ENCODE assay signal across 30 cellular contexts in the genomic region with DNA sequence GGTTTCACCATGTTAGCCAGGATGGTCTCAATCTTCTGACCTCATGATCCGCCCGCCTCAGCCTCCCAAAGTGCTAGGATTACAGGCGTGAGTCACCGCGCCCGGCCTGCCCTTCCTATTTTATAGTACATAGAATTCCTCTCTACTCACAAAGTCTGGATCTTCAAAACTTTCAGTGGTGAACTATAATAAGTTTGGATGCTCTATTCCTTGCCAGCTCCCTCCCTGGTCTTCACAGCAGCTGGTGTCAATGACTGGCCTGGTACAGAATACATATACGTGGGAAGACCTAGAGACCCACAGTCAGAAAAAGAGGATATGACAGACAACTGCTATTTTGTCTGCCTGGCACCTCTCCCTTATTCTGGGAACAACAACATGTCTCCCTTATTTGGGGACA. TPM values are rescaled to one million over a fixed set of nuclear protein-coding genes. Genes with fewer than 3 reads are reported as not detected.
DNase-seq lines count a peak whose midpoint lies in the region; ATAC-seq and TF ChIP-seq lines count a peak whose summit lies in the region.
"Had no signal": no experiment of that assay in that cellular context is flagged by ENCODE, and none has a peak within 500 bp of the region (broad histone marks: within the 10 kb centered on the region; RNA-seq: fewer than 3 reads in every experiment).

No MANE protein-coding gene starts in this region.

- peak overlapping the region in 1 of 2 experiments; percentile 48; a peak in 3 of 4 replicates for H3K4me3 ChIP-seq in HCT116 (replicated peaks in 1 of 2; ENCODE audit: low read depth in 1 of 2, low read length in 2 of 2)
- no peak overlapping the region for H3K4me3 ChIP-seq in ascending aorta
- no peak overlapping the region for H3K4me3 ChIP-seq in muscle layer of duodenum (ENCODE audit: low read depth in 1 of 2, low read length in 2 of 2)
- H3K4me3 ChIP-seq: adrenal gland; BLaER1 treated with 17β-estradiol and CSF1 and Interleukin-3, amounts not matched to agents 10 nM and 100 nM; gastroesophageal sphincter; GM23248; PC-9; psoas muscle had no signal

- H3K36me3 ChIP-seq in HCT116 (ENCODE audit: control insufficient read depth in 1 of 2, insufficient read depth in 2 of 2, low read length in 2 of 2), result no peaks in the 10 kb centered on the region; a peak in 1 of 4 replicates
- H3K36me3 ChIP-seq in ascending aorta, result no peaks in the 10 kb centered on the region
- H3K36me3 ChIP-seq in muscle layer of duodenum (ENCODE audit: control insufficient read depth in 1 of 2, insufficient read depth in 2 of 2, low read length in 2 of 2), result no peaks in the 10 kb centered on the region
- H3K36me3 ChIP-seq: adrenal gland, gastroesophageal sphincter had no signal

- H3K9me3 ChIP-seq in HCT116 (ENCODE audit: control insufficient read depth in 1 of 2, insufficient read depth in 1 of 2, low read depth in 1 of 2, low read length in 2 of 2) (no peaks in the 10 kb centered on the region), ascending aorta (no peaks in the 10 kb centered on the region), muscle layer of duodenum (ENCODE audit: control insufficient read depth in 1 of 2, low read length in 2 of 2) (no peaks in the 10 kb centered on the region)
- H3K9me3 ChIP-seq: adrenal gland, gastroesophageal sphincter, psoas muscle had no signal

- no peak for DNase-seq in HCT116 (ENCODE audit: low read depth, low spot score)
- DNase-seq in ascending aorta (ENCODE audit: low spot score in 2 of 2), result no peak
- no peak for DNase-seq in stimulated activated effector memory CD8-positive, alpha-beta T cell treated with anti-CD3 and anti-CD28 coated beads, Interleukin-12 subunit alpha, Interleukin-12 subunit beta, amount 100 ng/mL, for 72 hours (ENCODE audit: low spot score in 2 of 2)
- DNase-seq in NCI-H2107 treated with DMSO at 0.1 percent for 48 hours (lab: John Stamatoyannopoulos, UW; ENCODE audit: unreplicated experiment), result no peak
- DNase-seq: activated CD4-positive, alpha-beta T cell treated with anti-CD3 and anti-CD28 coated beads, Interleukin-2, amount 50 U/mL, for 4 hours; activated naive CD4-positive, alpha-beta T cell treated with Interleukin-2 at 50 U/mL for 16 hours; adrenal gland; DMS79 treated with DMSO at 0.1 percent for 48 hours; GF-D8; GM23248; left cardiac atrium; MV-4-11; NCI-H1436; NCI-H2081; NCI-H2227 treated with DMSO at 0.1 percent for 48 hours; NCI-H69; nucleus accumbens; PC-9; psoas muscle; stimulated activated CD4-positive, alpha-beta T cell treated with anti-CD3 and anti-CD28 coated beads, Interleukin-15, amount 100 ng/mL, for 24 hours; T-helper 17 cell had no signal

- peaks cover 73 to 88% of the 10 kb centered on the region in 2 experiments for H3K4me1 ChIP-seq in HCT116 (ENCODE audit: control insufficient read depth in 1 of 2, insufficient read depth in 2 of 2, low read length in 2 of 2)
- H3K4me1 ChIP-seq in ascending aorta, result peaks cover 0 to 12% of the 10 kb centered on the region in 2 donors
- H3K4me1 ChIP-seq in muscle layer of duodenum (ENCODE audit: control insufficient read depth in 1 of 2, insufficient read depth in 2 of 2, low read length in 2 of 2), result peaks cover 0 to 12% of the 10 kb centered on the region in 2 donors

- peak overlapping the region; percentile 55 for H3K9ac ChIP-seq in HCT116 (ENCODE audit: low read length)
- H3K9ac ChIP-seq: BLaER1 treated with 17β-estradiol and CSF1 and Interleukin-3, amounts not matched to agents 10 nM and 100 nM; GM23248 had no signal

- H3K79me2 ChIP-seq in HCT116 (ENCODE audit: insufficient read depth, low read length), result peaks cover 96% of the 10 kb centered on the region

- peak; percentile 74 for ATAC-seq in HCT116
- no peak for ATAC-seq in stimulated activated effector memory CD8-positive, alpha-beta T cell treated with anti-CD3 and anti-CD28 coated beads, Interleukin-12 subunit alpha, Interleukin-12 subunit beta, amount 100 ng/mL, for 72 hours
- no peak for ATAC-seq in HG03571 (IDR thresholded peaks at IDR 0.05; ENCODE audit: unreplicated experiment)
- no peak for ATAC-seq in HG02970 (IDR thresholded peaks at IDR 0.05; ENCODE audit: low FRiP score, unreplicated experiment)
- no peak for ATAC-seq in GM18858 (IDR thresholded peaks at IDR 0.05; ENCODE audit: unreplicated experiment)
- ATAC-seq: gastroesophageal sphincter; left cardiac atrium; psoas muscle; Right ventricle myocardium inferior; stimulated activated memory B cell treated with anti-CD40 and anti-IgM and Interleukin-4, amounts not matched to agents 10 μg/mL and 1 μg/mL and 100 μg/mL, for 72 hours; T-helper 17 cell had no signal

- no peaks in the 10 kb centered on the region for H3K36me3 Mint-ChIP-seq in stimulated activated effector memory CD8-positive, alpha-beta T cell treated with anti-CD3 and anti-CD28 coated beads, Interleukin-12 subunit alpha, Interleukin-12 subunit beta, amount 100 ng/mL, for 72 hours

- H4K20me1 ChIP-seq in HCT116 (ENCODE audit: insufficient read depth), result no peaks in the 10 kb centered on the region

- intact Hi-C loops in HCT116 (cut with micrococcal nuclease), result no loop called here
- intact Hi-C loops in ascending aorta (cut with DNase I), result no loop called here

- TF ChIP-seq CTCF in HCT116 (IDR thresholded peaks at IDR 0.05 in 2 of 3, conservative IDR thresholded peaks at IDR 0.05 in 1 of 3; ENCODE audit: borderline replicate concordance in 1 of 3, insufficient read depth in 1 of 3, low read depth in 2 of 3, low read length in 2 of 3) (no peak), ascending aorta (IDR thresholded peaks at IDR 0.05) (no peak)

- peaks cover 25% of the 10 kb centered on the region for H3K4me1 Mint-ChIP-seq in stimulated activated effector memory CD8-positive, alpha-beta T cell treated with anti-CD3 and anti-CD28 coated beads, Interleukin-12 subunit alpha, Interleukin-12 subunit beta, amount 100 ng/mL, for 72 hours

- H3K4me2 ChIP-seq in HCT116 (ENCODE audit: low read length), result peak overlapping the region; percentile 76
- H3K4me2 ChIP-seq: PC-9 had no signal

- H2AFZ ChIP-seq in HCT116 (ENCODE audit: low read depth, low read length, poor library complexity, severe bottlenecking), result no peak overlapping the region
- H2AFZ ChIP-seq: GM23248, PC-9 had no signal

- H3K9me3 Mint-ChIP-seq in stimulated activated effector memory CD8-positive, alpha-beta T cell treated with anti-CD3 and anti-CD28 coated beads, Interleukin-12 subunit alpha, Interleukin-12 subunit beta, amount 100 ng/mL, for 72 hours, result no peaks in the 10 kb centered on the region
- H3K9me3 Mint-ChIP-seq: stimulated activated memory B cell treated with anti-CD40 and anti-IgM and Interleukin-4, amounts not matched to agents 10 μg/mL and 1 μg/mL and 100 μg/mL, for 72 hours had no signal

- H3K4me3 Mint-ChIP-seq in stimulated activated effector memory CD8-positive, alpha-beta T cell treated with anti-CD3 and anti-CD28 coated beads, Interleukin-12 subunit alpha, Interleukin-12 subunit beta, amount 100 ng/mL, for 72 hours, result no peak overlapping the region
- H3K4me3 Mint-ChIP-seq: stimulated activated memory B cell treated with anti-CD40 and anti-IgM and Interleukin-4, amounts not matched to agents 10 μg/mL and 1 μg/mL and 100 μg/mL, for 72 hours; T-helper 17 cell had no signal

- RAD21 ChIA-PET in HCT116 (lab: Charles Lee; ENCODE audit: low non-redundant PET in 1 of 2, low total read pairs in 2 of 2, uncharacterized antibody in 2 of 2, unreplicated experiment in 2 of 2), result no interaction called here

- H3K9me2 ChIP-seq in HCT116 (ENCODE audit: insufficient read depth), result no peaks in the 10 kb centered on the region

- no peak for TF ChIP-seq RAD21 in HCT116 (IDR thresholded peaks at IDR 0.05; ENCODE audit: low read depth)

- peak overlapping the region; percentile 48 for H3K27ac Mint-ChIP-seq in stimulated activated effector memory CD8-positive, alpha-beta T cell treated with anti-CD3 and anti-CD28 coated beads, Interleukin-12 subunit alpha, Interleukin-12 subunit beta, amount 100 ng/mL, for 72 hours
- H3K27ac Mint-ChIP-seq: stimulated activated memory B cell treated with anti-CD40 and anti-IgM and Interleukin-4, amounts not matched to agents 10 μg/mL and 1 μg/mL and 100 μg/mL, for 72 hours; T-helper 17 cell had no signal

- no peak for TF ChIP-seq POLR2A in HCT116 (IDR thresholded peaks at IDR 0.05; ENCODE audit: borderline replicate concordance, extremely low read depth, insufficient read depth, insufficient read length)

- BruUV-seq in HCT116 (replicated peaks; lab: Mats Ljungman, UMichigan), result no TSS peak

- H3K27me3 ChIP-seq in HCT116 (ENCODE audit: insufficient read depth, low read length) (no peaks in the 10 kb centered on the region), ascending aorta (no peaks in the 10 kb centered on the region), muscle layer of duodenum (ENCODE audit: low read depth, low read length) (no peaks in the 10 kb centered on the region)
- H3K27me3 ChIP-seq: adrenal gland; BLaER1 treated with 17β-estradiol and CSF1 and Interleukin-3, amounts not matched to agents 10 nM and 100 nM; gastroesophageal sphincter had no signal

- CTCF ChIA-PET in HCT116 (lab: Charles Lee), result no interaction called here

- POLR2A ChIA-PET in HCT116 (lab: Charles Lee), result interaction anchor here (1.5 kb wide), 1 partner anchor 10 kb away, joined by 4 read pairs; no protein-coding TSS in a partner anchor

- H3K27ac ChIP-seq in HCT116 (ENCODE audit: low read depth, low read length) (peak overlapping the region; percentile 82), ascending aorta (peak overlapping the region; percentile 15 to 53), muscle layer of duodenum (ENCODE audit: low read length) (peak overlapping the region; percentile 19)
- H3K27ac ChIP-seq: adrenal gland, gastroesophageal sphincter, GM23248, HL-60, PC-9, psoas muscle had no signal

TF ChIP-seq in HCT116, 20 proteins besides CTCF, POLR2A, EP300 and RAD21:
- no peak for TF ChIP-seq MAX (IDR thresholded peaks at IDR 0.05)
- TF ChIP-seq JUND (IDR thresholded peaks at IDR 0.05), result peak; percentile 32; the same call in 1 of the 2 replicates
- 0 out of 2 replicates have a peak, but pooled peaks have one; percentile 7 for TF ChIP-seq SP1 (IDR thresholded peaks at IDR 0.05; ENCODE audit: low read depth)
- TF ChIP-seq FOSL1 (IDR thresholded peaks at IDR 0.05; ENCODE audit: low read depth), result peak; percentile 45

RNA-seq across cellular contexts. Expression of gene ARHGAP12, which starts 40.8 kb away (rescaled TPM):
- total RNA-seq in HCT116 (2021; ENCODE audit: unreplicated experiment), result 80.3 TPM
- polyA plus RNA-seq in HCT116 (2012), result 17.4 and 25.6 TPM in 2 replicates
- total RNA-seq in ascending aorta, result 11.4 TPM

Comparison
In these comparisons a context has a peak if more than half of its experiments do, and no peak if none do; other contexts are left out.
1. H3K27ac ChIP-seq: peak in every context shown above with its lines; median percentile 82 in HCT116; 34 in ascending aorta; 19 in muscle layer of duodenum.